ENCODE assay signal across 19 cellular contexts in the genomic region with DNA sequence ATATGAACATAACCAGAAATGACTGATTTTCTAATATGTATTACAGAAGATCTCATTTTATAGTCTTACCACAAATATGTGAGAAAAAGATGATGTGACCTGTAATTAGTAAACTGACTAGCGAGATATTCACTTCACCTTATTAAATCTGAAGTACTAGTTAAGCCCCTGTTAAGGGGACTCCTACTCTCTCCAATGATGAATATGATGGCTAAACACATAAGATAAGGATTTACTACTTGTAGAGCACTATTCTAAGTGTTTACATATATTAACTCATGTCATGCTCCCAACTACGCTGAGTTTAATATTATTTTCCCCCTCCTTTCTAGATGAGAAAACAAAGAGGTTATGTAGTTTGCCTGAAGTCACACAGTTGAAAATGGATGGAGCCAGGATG.
"Had no signal": no experiment of that assay in that cellular context is flagged by ENCODE, and none has a peak within 500 bp of the region (broad histone marks: within the 10 kb centered on the region; RNA-seq: fewer than 3 reads in every experiment).

No MANE protein-coding gene starts in this region.

- H3K27ac Mint-ChIP-seq: activated CD4-positive, alpha-beta memory T cell treated with anti-CD3 and anti-CD28 coated beads, Interleukin-2, amount 10 ng/mL, durations not matched to agents 7 days and 5 days; activated CD8-positive, alpha-beta memory T cell treated with anti-CD3 and anti-CD28 coated beads, Interleukin-2, amount 10 ng/mL, durations not matched to agents 7 days and 5 days; activated naive CD4-positive, alpha-beta T cell treated with anti-CD3 and anti-CD28 coated beads for 36 hours had no signal

- H3K4me3 Mint-ChIP-seq: activated CD4-positive, alpha-beta memory T cell treated with anti-CD3 and anti-CD28 coated beads, Interleukin-2, amount 10 ng/mL, durations not matched to agents 7 days and 5 days; activated CD8-positive, alpha-beta memory T cell treated with anti-CD3 and anti-CD28 coated beads, Interleukin-2, amount 10 ng/mL, durations not matched to agents 7 days and 5 days; activated naive CD4-positive, alpha-beta T cell treated with anti-CD3 and anti-CD28 coated beads for 36 hours had no signal

- H3K27me3 ChIP-seq: brain microvascular endothelial cell, stomach, vagina had no signal

- H3K27ac ChIP-seq: brain microvascular endothelial cell, left ventricle myocardium inferior, stomach, vagina had no signal

- H3K4me3 ChIP-seq: left ventricle myocardium inferior, stomach, vagina had no signal

- H3K9me3 Mint-ChIP-seq: activated CD4-positive, alpha-beta memory T cell treated with anti-CD3 and anti-CD28 coated beads, Interleukin-2, amount 10 ng/mL, durations not matched to agents 7 days and 5 days had no signal

- H3K9me3 ChIP-seq: left ventricle myocardium inferior, stomach, vagina had no signal

- H3K36me3 ChIP-seq: brain microvascular endothelial cell, stomach, vagina had no signal

- ATAC-seq: activated CD8-positive, alpha-beta memory T cell treated with anti-CD3 and anti-CD28 coated beads, Interleukin-2, amount 10 ng/mL, durations not matched to agents 7 days and 5 days; naive thymus-derived CD8-positive, alpha-beta T cell had no signal

- DNase-seq: activated CD4-positive, alpha-beta memory T cell treated with anti-CD3 and anti-CD28 coated beads, Interleukin-2, amount 10 ng/mL, durations not matched to agents 7 days and 5 days; activated CD4-positive, alpha-beta T cell treated with anti-CD3 and anti-CD28 coated beads for 48 hours; activated CD4-positive, CD25-positive, alpha-beta regulatory T cell; activated CD8-positive, alpha-beta memory T cell treated with anti-CD3 and anti-CD28 coated beads, Interleukin-2, amount 10 ng/mL, durations not matched to agents 7 days and 5 days; activated naive CD4-positive, alpha-beta T cell treated with anti-CD3 and anti-CD28 coated beads for 36 hours; aorta; brain microvascular endothelial cell; cerebellar nuclear complex; cortex of kidney; hypothalamus; kidney glomerular epithelial cell; left ventricle myocardium inferior; naive thymus-derived CD8-positive, alpha-beta T cell; nucleus accumbens; posterior cingulate gyrus; stomach; T-helper 9 cell; trophoblast cell had no signal

- H3K27me3 Mint-ChIP-seq: activated CD4-positive, alpha-beta memory T cell treated with anti-CD3 and anti-CD28 coated beads, Interleukin-2, amount 10 ng/mL, durations not matched to agents 7 days and 5 days; activated CD8-positive, alpha-beta memory T cell treated with anti-CD3 and anti-CD28 coated beads, Interleukin-2, amount 10 ng/mL, durations not matched to agents 7 days and 5 days; naive thymus-derived CD8-positive, alpha-beta T cell had no signal
